In the genomic region with DNA sequence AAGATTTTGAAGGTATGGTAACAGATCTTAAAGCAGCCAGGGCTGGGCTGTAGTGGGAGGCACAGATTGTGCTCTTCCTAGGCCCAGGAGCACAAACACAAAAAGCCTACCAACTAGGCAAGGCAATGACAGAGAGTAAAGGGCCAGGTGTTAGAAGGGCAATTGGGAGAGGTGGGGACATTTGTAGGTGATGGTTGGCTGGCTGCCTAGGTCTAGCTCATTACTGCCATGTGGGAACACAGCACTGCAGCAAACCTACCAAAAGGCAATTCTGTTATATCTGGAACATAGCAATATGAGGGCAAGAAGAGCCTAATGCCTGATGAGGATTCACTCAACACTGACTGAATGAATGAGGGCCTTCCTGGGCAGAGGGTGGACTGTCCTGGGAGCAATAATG, we compare ENCODE assay signal across 21 cellular contexts. TPM values are rescaled to one million over a fixed set of nuclear protein-coding genes. Genes with fewer than 3 reads are reported as not detected.
A peak's percentile ranks its signal among the peaks of the same experiment; 100 is the strongest.
DNase-seq lines count a peak whose midpoint lies in the region; ATAC-seq and TF ChIP-seq lines count a peak whose summit lies in the region.
"Had no signal": no experiment of that assay in that cellular context is flagged by ENCODE, and none has a peak within 500 bp of the region (broad histone marks: within the 10 kb centered on the region; RNA-seq: fewer than 3 reads in every experiment).

No MANE protein-coding gene starts in this region.

- H3K27me3 Mint-ChIP-seq in CD8-positive, alpha-beta T cell (ENCODE audit: low read depth), result no peaks in the 10 kb centered on the region
- H3K27me3 Mint-ChIP-seq in activated CD8-positive, alpha-beta T cell treated with anti-CD3 and anti-CD28 coated beads, Interleukin-2, amount 10 ng/mL, durations not matched to agents 7 days and 5 days (ENCODE audit: low read depth), result no peaks in the 10 kb centered on the region
- H3K27me3 Mint-ChIP-seq in naive thymus-derived CD8-positive, alpha-beta T cell, result no peaks in the 10 kb centered on the region
- H3K27me3 Mint-ChIP-seq: dendritic cell treated with granulocyte-macrophage colony-stimulating factor and Interleukin-4, amounts not matched to agents 40 ng/mL and 50 ng/mL, for 4 days; naive B cell had no signal

- H3K27ac Mint-ChIP-seq in CD8-positive, alpha-beta T cell, result peak overlapping the region; percentile 88
- H3K27ac Mint-ChIP-seq in activated CD8-positive, alpha-beta T cell treated with anti-CD3 and anti-CD28 coated beads, Interleukin-2, amount 10 ng/mL, durations not matched to agents 7 days and 5 days, result peak overlapping the region; percentile 68
- peak overlapping the region; percentile 46 to 90 (median 80) for H3K27ac Mint-ChIP-seq in naive thymus-derived CD8-positive, alpha-beta T cell
- H3K27ac Mint-ChIP-seq: activated naive CD4-positive, alpha-beta T cell treated with anti-CD3 and anti-CD28 coated beads for 36 hours; dendritic cell treated with granulocyte-macrophage colony-stimulating factor and Interleukin-4, amounts not matched to agents 40 ng/mL and 50 ng/mL, for 4 days had no signal

- H3K4me3 Mint-ChIP-seq in CD8-positive, alpha-beta T cell, result peak overlapping the region; percentile 15
- no peak overlapping the region for H3K4me3 Mint-ChIP-seq in activated CD8-positive, alpha-beta T cell treated with anti-CD3 and anti-CD28 coated beads, Interleukin-2, amount 10 ng/mL, durations not matched to agents 7 days and 5 days
- peak overlapping the region in 6 of 10 donors; percentile 3 to 48 (median 26) for H3K4me3 Mint-ChIP-seq in naive thymus-derived CD8-positive, alpha-beta T cell
- H3K4me3 Mint-ChIP-seq: activated naive CD4-positive, alpha-beta T cell treated with anti-CD3 and anti-CD28 coated beads for 36 hours; dendritic cell treated with granulocyte-macrophage colony-stimulating factor and Interleukin-4, amounts not matched to agents 40 ng/mL and 50 ng/mL, for 4 days had no signal

- no peak overlapping the region for H3K9ac ChIP-seq in GM23248

- intact Hi-C loops in CD8-positive, alpha-beta T cell (cut with DNase I, micrococcal nuclease), result loop anchor here in 1 of 2 experiments (1.0 kb wide), 1 partner anchor 13 kb away; no protein-coding TSS in a partner anchor
- intact Hi-C loops in right lobe of liver (cut with DNase I), result no loop called here

- in situ Hi-C loops in ACHN (cut with HindIII; ENCODE audit: low pct_ligation_motif_present, low pct_unique_long_range_greater_than_20kb, low sequenced_read_pairs) (no loop called here), GM23248 (cut with MboI) (no loop called here)

- no peaks in the 10 kb centered on the region for H3F3A ChIP-seq in GM23248 (ENCODE audit: insufficient read depth)

- no peaks in the 10 kb centered on the region for H3K27me3 ChIP-seq in CD8-positive, alpha-beta T cell (ENCODE audit: insufficient read depth, low read length)
- H3K27me3 ChIP-seq in GM23248 (replicated peaks; ENCODE audit: insufficient read depth), result no peaks in the 10 kb centered on the region
- no peaks in the 10 kb centered on the region for H3K27me3 ChIP-seq in right lobe of liver
- H3K27me3 ChIP-seq: brain microvascular endothelial cell, hepatocyte had no signal

- peaks cover 76% of the 10 kb centered on the region for H3K4me1 Mint-ChIP-seq in CD8-positive, alpha-beta T cell (ENCODE audit: low read depth)
- H3K4me1 Mint-ChIP-seq in activated CD8-positive, alpha-beta T cell treated with anti-CD3 and anti-CD28 coated beads, Interleukin-2, amount 10 ng/mL, durations not matched to agents 7 days and 5 days (ENCODE audit: low read depth), result peaks cover 65% of the 10 kb centered on the region
- H3K4me1 Mint-ChIP-seq in naive thymus-derived CD8-positive, alpha-beta T cell, result peaks cover 37 to 80% (median 73%) of the 10 kb centered on the region in 4 donors

- no peaks in the 10 kb centered on the region for H3K9me3 ChIP-seq in CD8-positive, alpha-beta T cell (ENCODE audit: low read length)
- no peaks in the 10 kb centered on the region for H3K9me3 ChIP-seq in GM23248 (ENCODE audit: low read depth)
- H3K9me3 ChIP-seq in right lobe of liver, result no peaks in the 10 kb centered on the region
- H3K9me3 ChIP-seq: A549, psoas muscle had no signal

- TF ChIP-seq CTCF in CD8-positive, alpha-beta T cell (IDR thresholded peaks at IDR 0.05), result no peak
- no peak for TF ChIP-seq CTCF in right lobe of liver (IDR thresholded peaks at IDR 0.05)

- H3K9me2 ChIP-seq in GM23248 (ENCODE audit: insufficient read depth), result no peaks in the 10 kb centered on the region

- no peak overlapping the region for H3K4me2 ChIP-seq in GM23248 (ENCODE audit: unreplicated experiment)
- H3K4me2 ChIP-seq: A549, hepatocyte had no signal

- peaks cover 82% of the 10 kb centered on the region for H3K36me3 Mint-ChIP-seq in CD8-positive, alpha-beta T cell
- peaks cover 72% of the 10 kb centered on the region for H3K36me3 Mint-ChIP-seq in activated CD8-positive, alpha-beta T cell treated with anti-CD3 and anti-CD28 coated beads, Interleukin-2, amount 10 ng/mL, durations not matched to agents 7 days and 5 days (ENCODE audit: low read depth)
- peaks cover 19 to 85% (median 32%) of the 10 kb centered on the region in 3 donors for H3K36me3 Mint-ChIP-seq in naive thymus-derived CD8-positive, alpha-beta T cell

- CTCF ChIA-PET in CD8-positive, alpha-beta T cell (lab: Charles Lee), result interaction anchor here (5.8 kb wide), 1 partner anchor 28 kb away, joined by 57 read pairs; a partner anchor contains a TSS
- CTCF ChIA-PET in activated CD8-positive, alpha-beta T cell treated with anti-CD3 and anti-CD28 coated beads, Interleukin-2, amount 10 ng/mL, durations not matched to agents 7 days and 5 days (lab: Charles Lee), result interaction anchor here (1.1 kb wide), 1 partner anchor 28 kb away, joined by 5 read pairs; no protein-coding TSS in a partner anchor

- H3K4me1 ChIP-seq in CD8-positive, alpha-beta T cell (ENCODE audit: insufficient read depth, low read length), result peaks cover 61% of the 10 kb centered on the region
- H3K4me1 ChIP-seq in GM23248 (ENCODE audit: insufficient read depth) (no peaks in the 10 kb centered on the region), right lobe of liver (no peaks in the 10 kb centered on the region)
- H3K4me1 ChIP-seq: A549 had no signal

- DNase-seq in NCI-H2171 treated with DMSO at 0.1 percent for 48 hours (lab: John Stamatoyannopoulos, UW) (peak; percentile 73), NCI-H2171 (lab: John Stamatoyannopoulos, UW) (no peak), ACHN (no peak), GM23248 (no peak), right lobe of liver (no peak)
- DNase-seq in CD8-positive, alpha-beta T cell, result no peak
- no peak for DNase-seq in activated CD8-positive, alpha-beta T cell treated with anti-CD3 and anti-CD28 coated beads, Interleukin-2, amount 10 ng/mL, durations not matched to agents 7 days and 5 days
- DNase-seq in naive thymus-derived CD8-positive, alpha-beta T cell, result no peak
- DNase-seq: activated naive CD4-positive, alpha-beta T cell treated with anti-CD3 and anti-CD28 coated beads for 36 hours; brain microvascular endothelial cell; DND-41; foreskin fibroblast; islet precursor cell; naive B cell; NCI-H146; NCI-H510A; psoas muscle; small intestine had no signal

- no peak overlapping the region for H3K4me3 ChIP-seq in CD8-positive, alpha-beta T cell (ENCODE audit: low read depth, low read length)
- H3K4me3 ChIP-seq in GM23248 (no peak overlapping the region), right lobe of liver (no peak overlapping the region)
- H3K4me3 ChIP-seq: A549, hepatocyte, psoas muscle had no signal

- POLR2A ChIA-PET in CD8-positive, alpha-beta T cell (lab: Charles Lee), result interaction anchor here (2.1 to 2.8 kb wide), 2 partner anchors 13 to 29 kb away, joined by 7 to 9 read pairs; no protein-coding TSS in a partner anchor
- POLR2A ChIA-PET in activated CD8-positive, alpha-beta T cell treated with anti-CD3 and anti-CD28 coated beads, Interleukin-2, amount 10 ng/mL, durations not matched to agents 7 days and 5 days (lab: Charles Lee), result interaction anchor here (0.7 kb wide), 1 partner anchor 28 kb away, joined by 4 read pairs; no protein-coding TSS in a partner anchor
- POLR2A ChIA-PET in naive thymus-derived CD8-positive, alpha-beta T cell (lab: Charles Lee), result interaction anchor here (0.6 to 6.5 kb wide), 4 partner anchors 9 to 28 kb away, joined by 3 to 38 read pairs (median 6); no protein-coding TSS in a partner anchor

- H2AFZ ChIP-seq in GM23248, result no peak overlapping the region
- H2AFZ ChIP-seq: hepatocyte had no signal

- no peak overlapping the region for H3K27ac ChIP-seq in CD8-positive, alpha-beta T cell (ENCODE audit: low read depth, low read length)
- H3K27ac ChIP-seq in GM23248 (no peak overlapping the region), right lobe of liver (no peak overlapping the region)
- H3K27ac ChIP-seq: A549, brain microvascular endothelial cell, hepatocyte, psoas muscle had no signal

- H3K79me2 ChIP-seq in GM23248 (ENCODE audit: insufficient read depth), result no peaks in the 10 kb centered on the region

- H4K20me1 ChIP-seq in GM23248 (ENCODE audit: insufficient read depth), result no peaks in the 10 kb centered on the region

- no peak for ATAC-seq in CD8-positive, alpha-beta T cell
- ATAC-seq in activated CD8-positive, alpha-beta T cell treated with anti-CD3 and anti-CD28 coated beads, Interleukin-2, amount 10 ng/mL, durations not matched to agents 7 days and 5 days, result peak; percentile 27
- no peak for ATAC-seq in naive thymus-derived CD8-positive, alpha-beta T cell
- ATAC-seq in right lobe of liver, result no peak
- ATAC-seq: A549, psoas muscle had no signal

- TF ChIP-seq POLR2A in right lobe of liver (IDR thresholded peaks at IDR 0.05), result no peak

- H3K9me3 Mint-ChIP-seq in CD8-positive, alpha-beta T cell, result no peaks in the 10 kb centered on the region
- H3K9me3 Mint-ChIP-seq in activated CD8-positive, alpha-beta T cell treated with anti-CD3 and anti-CD28 coated beads, Interleukin-2, amount 10 ng/mL, durations not matched to agents 7 days and 5 days (ENCODE audit: insufficient read depth), result no peaks in the 10 kb centered on the region
- H3K9me3 Mint-ChIP-seq in naive thymus-derived CD8-positive, alpha-beta T cell, result no peaks in the 10 kb centered on the region
- H3K9me3 Mint-ChIP-seq: activated naive CD4-positive, alpha-beta T cell treated with anti-CD3 and anti-CD28 coated beads for 36 hours; dendritic cell treated with granulocyte-macrophage colony-stimulating factor and Interleukin-4, amounts not matched to agents 40 ng/mL and 50 ng/mL, for 4 days; naive B cell had no signal

- peaks cover 24% of the 10 kb centered on the region for H3K36me3 ChIP-seq in CD8-positive, alpha-beta T cell (ENCODE audit: insufficient read depth, low read length)
- H3K36me3 ChIP-seq in GM23248 (ENCODE audit: low read depth) (no peaks in the 10 kb centered on the region), right lobe of liver (no peaks in the 10 kb centered on the region)
- H3K36me3 ChIP-seq: brain microvascular endothelial cell had no signal

RNA-seq across cellular contexts. Expression of a gene that starts 30.4 kb away (rescaled TPM):
- 10 to 100 TPM; 38.8 to 39.9 TPM for total RNA-seq in CD8-positive, alpha-beta T cell
- 100 to 1,000 TPM in 1 of 2 experiments, 10 to 100 TPM in 1; 94.6 to 101 TPM for total RNA-seq in activated CD8-positive, alpha-beta T cell treated with anti-CD3 and anti-CD28 coated beads, Interleukin-2, amount 10 ng/mL, durations not matched to agents 7 days and 5 days
- total RNA-seq in naive thymus-derived CD8-positive, alpha-beta T cell, result 100 to 1,000 TPM; 118 to 123 TPM
- polyA plus RNA-seq in naive thymus-derived CD8-positive, alpha-beta T cell, result 100 to 1,000 TPM in 1 of 3 donors, 10 to 100 TPM in 2; 95.3 to 101 (median 96.9) TPM
- total RNA-seq in GM23248 (2014; rRNA removed; shearing (Covaris generic)), result 1.1 and 3.0 TPM in 2 replicates
- polyA plus RNA-seq in GM23248 (2016; fragmentation: Nextera tagmentation; extraction: Ambion mirVana), result 2.6 and 3.0 TPM in 2 replicates
- total RNA-seq in right lobe of liver, result 1 to 10 TPM; 1.0 to 2.9 (median 1.6) TPM
